In genomic region chr4:20816287-20816686, GRCh38 we compare ENCODE assay signal across 25 cellular contexts.
"Had no signal": no experiment of that assay in that cellular context is flagged by ENCODE, and none has a peak within 500 bp of the region (broad histone marks: within the 10 kb centered on the region; RNA-seq: fewer than 3 reads in every experiment).

No MANE protein-coding gene starts in this region.

- ATAC-seq: left colon; left lung; lower lobe of right lung; naive thymus-derived CD8-positive, alpha-beta T cell; pancreas; right cardiac atrium; sciatic nerve; stimulated activated naive B cell treated with anti-CD40 and anti-IgM and Interleukin-4, amounts not matched to agents 10 μg/mL and 1 μg/mL and 100 μg/mL, for 72 hours; stimulated activated naive CD8-positive, alpha-beta T cell treated with anti-CD3 and anti-CD28 coated beads, Interleukin-15, Interleukin-2, amounts not matched to agents 100 U/mL and 50 U/mL, for 24 hours had no signal

- DNase-seq: immature natural killer cell; kidney; left colon; left lung; lower lobe of right lung; mammary epithelial cell; mesenchymal stem cell; naive thymus-derived CD8-positive, alpha-beta T cell; nucleus accumbens; pancreas; posterior cingulate gyrus; retina; right cardiac atrium; stimulated activated CD4-positive, alpha-beta T cell treated with anti-CD3 and anti-CD28 coated beads, Interleukin-12 subunit alpha, Interleukin-12 subunit beta, amount 100 ng/mL, for 4 hours; stimulated activated CD4-positive, alpha-beta T cell treated with anti-CD3 and anti-CD28 coated beads, Interleukin-15, amount 100 ng/mL, for 24 hours; stimulated activated CD4-positive, alpha-beta T cell treated with anti-CD3 and anti-CD28 coated beads, Interleukin-2, amount 100 ng/mL, for 24 hours; stimulated activated CD4-positive, alpha-beta T cell treated with anti-CD3 and anti-CD28 coated beads, Interleukin-4, amount 100 ng/mL, for 1 hour; stimulated activated naive B cell treated with anti-CD40 and anti-IgM and Interleukin-4, amounts not matched to agents 10 μg/mL and 1 μg/mL and 100 μg/mL, for 72 hours; stimulated activated naive CD8-positive, alpha-beta T cell treated with anti-CD3 and anti-CD28 coated beads, Interleukin-15, Interleukin-2, amounts not matched to agents 100 U/mL and 50 U/mL, for 24 hours; stomach; testis; thyroid gland; transverse colon; upper lobe of left lung had no signal
